8 cellular contexts compared by ENCODE assay signal in genomic region chr3:184711366-184712247, GRCh38. TPM values are rescaled to one million over a fixed set of nuclear protein-coding genes. Genes with fewer than 3 reads are reported as not detected.
DNase-seq lines count a peak whose midpoint lies in the region; ATAC-seq and TF ChIP-seq lines count a peak whose summit lies in the region.

A gene with protein sequence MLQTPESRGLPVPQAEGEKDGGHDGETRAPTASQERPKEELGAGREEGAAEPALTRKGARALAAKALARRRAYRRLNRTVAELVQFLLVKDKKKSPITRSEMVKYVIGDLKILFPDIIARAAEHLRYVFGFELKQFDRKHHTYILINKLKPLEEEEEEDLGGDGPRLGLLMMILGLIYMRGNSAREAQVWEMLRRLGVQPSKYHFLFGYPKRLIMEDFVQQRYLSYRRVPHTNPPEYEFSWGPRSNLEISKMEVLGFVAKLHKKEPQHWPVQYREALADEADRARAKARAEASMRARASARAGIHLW (minus strand): TSS chr3:184712064. CDS start chr3:184711821, 243 bp downstream.

- peak within 1 kb of the TSS; percentile 97 for H3K27ac ChIP-seq in upper lobe of right lung

- H3K4me3 ChIP-seq in upper lobe of right lung = peak within 1 kb of the TSS; percentile 90

- in situ Hi-C loops in GM13976 (cut with MboI; ENCODE audit: low sequenced_read_pairs, unreplicated experiment) = no loop called here

- H3K36me3 ChIP-seq in upper lobe of right lung = no peaks in the 10 kb centered on the region

- H3K9me3 ChIP-seq in upper lobe of right lung = no peaks in the 10 kb centered on the region

- H3K4me3 Mint-ChIP-seq in T-cell = peak within 1 kb of the TSS; percentile 78 to 91 (median 85)

- peak within 1 kb of the TSS; percentile 83 to 88 for H3K27ac Mint-ChIP-seq in T-cell

- TF ChIP-seq CTCF in GM13976 (IDR thresholded peaks at IDR 0.05; ENCODE audit: borderline replicate concordance, control extremely low read depth, extremely low read depth, insufficient read depth, missing control alignments) (no peak), upper lobe of right lung (IDR thresholded peaks at IDR 0.05) (no peak)

- peaks cover 17% of the 10 kb centered on the region for H3K36me3 Mint-ChIP-seq in T-cell

- H3K27me3 ChIP-seq in upper lobe of right lung = no peaks in the 10 kb centered on the region

- no peaks in the 10 kb centered on the region for H3K27me3 Mint-ChIP-seq in T-cell

- ATAC-seq in HG02870 (IDR thresholded peaks at IDR 0.05; ENCODE audit: unreplicated experiment) (peak; percentile 83), T-cell (replicated peaks in 1 of 4) (peak; percentile 88 to 89 (median 88)), left cardiac atrium (peak; percentile 92 to 93), upper lobe of right lung (peak; percentile 96)

- DNase-seq in GM13976 (ENCODE audit: low spot score) (peak; percentile 91), NCI-H146 treated with DMSO at 0.1 percent for 48 hours (lab: John Stamatoyannopoulos, UW; ENCODE audit: unreplicated experiment) (peak; percentile 90), T-cell (peak; percentile 44 to 79 (median 63)), amniotic epithelial cell (ENCODE audit: low read depth) (peak; percentile 79), left cardiac atrium (peak; percentile 88), posterior cingulate gyrus (peak; percentile 60 to 97 (median 79)), upper lobe of right lung (peak; percentile 92)

- H3K4me1 Mint-ChIP-seq in T-cell = peaks cover 30 to 33% (median 31%) of the 10 kb centered on the region in 3 donors

- CTCF ChIA-PET in T-cell (lab: Charles Lee) = interaction anchor here in 1 of 2 donors (1.9 kb wide), 1 partner anchor 150 kb away, joined by 5 read pairs; the partner anchor contains the start of gene EPHB3

- POLR2A ChIA-PET in T-cell (lab: Charles Lee) = no interaction called here

- peaks cover 16% of the 10 kb centered on the region for H3K4me1 ChIP-seq in upper lobe of right lung

- no peaks in the 10 kb centered on the region for H3K9me3 Mint-ChIP-seq in T-cell

- intact Hi-C loops in left cardiac atrium (cut with DNase I) (no loop called here), posterior cingulate gyrus (cut with DNase I) (no loop called here), upper lobe of right lung (cut with DNase I) (no loop called here)

RNA-seq across cellular contexts. Expression of the gene that starts here (rescaled TPM):
- total RNA-seq in T-cell (10 to 100 TPM in 4 of 5 donors, 1 to 10 TPM in 1; 8.6 to 17.7 (median 16.1) TPM), left cardiac atrium (10 to 100 TPM; 19.4 to 24.5 TPM), upper lobe of right lung (30.3 TPM)

Comparison
In these comparisons a context has a peak if more than half of its experiments do, and no peak if none do; other contexts are left out.
1. Peak in every context shown above with its lines: DNase-seq, ATAC-seq, H3K4me3 ChIP-seq and H3K27ac ChIP-seq.